Comparison of ENCODE assay signal across 24 cellular contexts in the genomic region with DNA sequence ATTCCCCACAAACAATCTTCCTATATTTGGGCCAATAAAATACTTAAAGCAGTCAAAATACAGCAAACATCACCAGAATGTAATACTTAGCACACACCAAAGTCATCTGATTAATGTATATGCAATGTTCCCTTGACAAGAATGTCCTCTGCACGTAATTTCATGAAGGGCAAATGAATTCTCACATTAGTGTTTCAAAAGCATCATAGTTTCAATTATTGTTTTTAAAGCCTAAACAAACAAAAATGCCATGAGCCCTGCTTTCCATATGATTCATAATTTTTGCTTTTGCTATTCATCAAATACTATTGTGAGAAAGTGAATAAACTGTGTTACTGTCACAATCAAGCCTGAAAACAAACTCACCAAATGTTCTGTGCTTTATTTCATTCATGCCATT.
DNase-seq lines count a peak whose midpoint lies in the region; ATAC-seq, FAIRE-seq and TF ChIP-seq lines count a peak whose summit lies in the region.
"Had no signal": no experiment of that assay in that cellular context is flagged by ENCODE, and none has a peak within 500 bp of the region (broad histone marks: within the 10 kb centered on the region; RNA-seq: fewer than 3 reads in every experiment).

No MANE protein-coding gene starts in this region.

- CTCF ChIA-PET in A549 (lab: Yijun Ruan, JAX): interaction anchor here (1.2 kb wide), 1 partner anchor 139 kb away, joined by 3 read pairs; no protein-coding TSS in a partner anchor
- CTCF ChIA-PET in mammary epithelial cell (lab: Charles Lee; ENCODE audit: low non-redundant PET): no interaction called here

- peaks cover 78% of the 10 kb centered on the region for H3K4me1 ChIP-seq in A549
- peaks cover 29% of the 10 kb centered on the region for H3K4me1 ChIP-seq in mammary epithelial cell (ENCODE audit: insufficient read depth, low read length)
- H3K4me1 ChIP-seq in kidney (ENCODE audit: control insufficient read depth in 1 of 2, insufficient read depth in 1 of 2, low read depth in 1 of 2, low read length in 2 of 2): peaks cover 6 to 11% of the 10 kb centered on the region in 2 donors

- no peak overlapping the region for H2AFZ ChIP-seq in mammary epithelial cell (ENCODE audit: low read depth, low read length)

- WGBS in A549 (ENCODE audit: missing lambda C conversion rate): 75% methylated on average over 1 of the region's 1 CpG
- 82% methylated on average over 1 of the region's 1 CpG for WGBS in mammary epithelial cell (ENCODE audit: low coverage, missing lambda C conversion rate)

- POLR2A ChIA-PET in A549 (lab: Yijun Ruan, JAX): no interaction called here

- H4K20me1 ChIP-seq in mammary epithelial cell (ENCODE audit: insufficient read depth, low read length): no peaks in the 10 kb centered on the region

- H3K79me2 ChIP-seq in mammary epithelial cell (ENCODE audit: insufficient read depth, low read length): no peaks in the 10 kb centered on the region

- FAIRE-seq in A549 (lab: Jason Lieb, UNC) (peak; percentile 73), H54 (lab: Jason Lieb, UNC) (peak; percentile 23), kidney (lab: Jason Lieb, UNC) (no peak), HTR-8/SVneo (lab: Jason Lieb, UNC) (no peak)

- no peak for TF ChIP-seq RAD21 in A549 (conservative IDR thresholded peaks at IDR 0.05 in 1 of 2, IDR thresholded peaks at IDR 0.05 in 1 of 2)

- peak overlapping the region in 1 of 2 experiments; percentile 39; a peak in 2 of 6 replicates for H3K27ac ChIP-seq in A549
- peak overlapping the region; percentile 13 for H3K27ac ChIP-seq in mammary epithelial cell (ENCODE audit: insufficient read depth, low read depth, low read length)
- peak overlapping the region; percentile 26 to 73 for H3K27ac ChIP-seq in kidney (ENCODE audit: low read depth in 2 of 2, low read length in 2 of 2)
- H3K27ac ChIP-seq: C4-2B had no signal

- ATAC-seq in A549: no peak
- ATAC-seq in GM21381 (IDR thresholded peaks at IDR 0.05; ENCODE audit: unreplicated experiment): no peak
- no peak for ATAC-seq in GM18858 (IDR thresholded peaks at IDR 0.05; ENCODE audit: unreplicated experiment)
- ATAC-seq: activated CD4-positive, CD25-positive, alpha-beta regulatory T cell treated with anti-CD3 and anti-CD28 coated beads, Interleukin-2, amount 50 U/mL, for 24 hours; esophagus mucosa; naive thymus-derived CD4-positive, alpha-beta T cell had no signal

- BruUV-seq in mammary epithelial cell (replicated peaks; lab: Mats Ljungman, UMichigan): no TSS peak

- no peaks in the 10 kb centered on the region for H3K9me3 ChIP-seq in A549
- no peaks in the 10 kb centered on the region for H3K9me3 ChIP-seq in mammary epithelial cell (replicated peaks; ENCODE audit: insufficient read depth, low read length)
- no peaks in the 10 kb centered on the region for H3K9me3 ChIP-seq in kidney (ENCODE audit: control insufficient read depth in 1 of 2, low read length in 2 of 2)

- TF ChIP-seq POLR2A in A549 (IDR thresholded peaks at IDR 0.05; ENCODE audit: low read length) (no peak), H54 (IDR thresholded peaks at IDR 0.05; ENCODE audit: low read depth, low read length) (no peak)

- H3K27me3 ChIP-seq in mammary epithelial cell (ENCODE audit: insufficient read depth, low read length): no peaks in the 10 kb centered on the region

- no peak for TF ChIP-seq EP300 in A549 (IDR thresholded peaks at IDR 0.05)

- intact Hi-C loops in mammary epithelial cell (cut with micrococcal nuclease) (no loop called here), kidney (cut with DNase I) (no loop called here)

- TF ChIP-seq CTCF in A549 (IDR thresholded peaks at IDR 0.05) (no peak), mammary epithelial cell (conservative IDR thresholded peaks at IDR 0.05 in 1 of 2, IDR thresholded peaks at IDR 0.05 in 1 of 2; ENCODE audit: extremely low read depth in 1 of 2, insufficient read depth in 1 of 2, low read depth in 1 of 2, low read length in 2 of 2) (no peak), kidney (IDR thresholded peaks at IDR 0.05; ENCODE audit: borderline replicate concordance, extremely low read depth, insufficient read depth) (no peak)

- H3K4me3 ChIP-seq in A549 (no peak overlapping the region), mammary epithelial cell (replicated peaks in 1 of 3; ENCODE audit: insufficient read depth in 1 of 3, low read depth in 2 of 3, low read length in 3 of 3) (no peak overlapping the region), kidney (ENCODE audit: low read length in 2 of 2) (no peak overlapping the region)

- no peak overlapping the region for H3K9ac ChIP-seq in mammary epithelial cell (ENCODE audit: insufficient read depth, low read length)
- no peak overlapping the region for H3K9ac ChIP-seq in kidney (ENCODE audit: low read length in 2 of 2)

- H3K4me2 ChIP-seq in A549: no peak overlapping the region; the same call in 2 of the 3 replicates
- no peak overlapping the region for H3K4me2 ChIP-seq in mammary epithelial cell (ENCODE audit: insufficient read depth, low read depth, low read length)

- dilution Hi-C loops in mammary epithelial cell (cut with HindIII; ENCODE audit: low sequenced_read_pairs): no loop called here

- H3K36me3 ChIP-seq in mammary epithelial cell (ENCODE audit: insufficient read depth, low read length) (no peaks in the 10 kb centered on the region), kidney (ENCODE audit: control insufficient read depth in 1 of 2, insufficient read depth in 2 of 2, low read length in 2 of 2) (peaks cover 2 to 6% of the 10 kb centered on the region in 2 donors)

- in situ Hi-C loops in mammary epithelial cell (cut with MboI; ENCODE audit: low sequenced_read_pairs in 2 of 2): no loop called here

- DNase-seq in A549 (ENCODE audit: low read depth in 1 of 2, low spot score in 1 of 2) (no peak), H54 (ENCODE audit: insufficient read length, low spot score) (no peak), mammary epithelial cell (no peak), kidney (no peak), HTR-8/SVneo (ENCODE audit: insufficient read length, low spot score) (no peak), inferior parietal cortex (ENCODE audit: extremely low spot score) (no peak)
- DNase-seq: ACHN; activated naive CD4-positive, alpha-beta T cell treated with Interleukin-2 at 50 U/mL for 16 hours; activated T-cell treated with anti-CD3 and anti-CD28 coated beads, Interleukin-2, amount 50 U/mL, for 1 hour; amygdala; KG1; left cardiac atrium; naive thymus-derived CD4-positive, alpha-beta T cell; NCI-H1930; NCI-H226; NCI-H82; right cardiac atrium; SHP77 treated with DMSO at 0.1 percent for 48 hours; stimulated activated CD4-positive, alpha-beta T cell treated with anti-CD3 and anti-CD28 coated beads, Interleukin-15, amount 100 ng/mL, for 24 hours had no signal

TF ChIP-seq in A549, 52 proteins besides CTCF, POLR2A, EP300 and RAD21 (continues in another document):
- no peak for TF ChIP-seq NFE2L2 (conservative IDR thresholded peaks at IDR 0.05; ENCODE audit: low read length)
- no peak for TF ChIP-seq HMGXB4 (CRISPR knock-in tag; IDR thresholded peaks at IDR 0.05; ENCODE audit: borderline replicate concordance)
- no peak for TF ChIP-seq JUN (IDR thresholded peaks at IDR 0.05)
- TF ChIP-seq SREBF2 (IDR thresholded peaks at IDR 0.05): no peak
- no peak for TF ChIP-seq POLR2AphosphoS2 (conservative IDR thresholded peaks at IDR 0.05; ENCODE audit: low read length)
- no peak for TF ChIP-seq USF2 (IDR thresholded peaks at IDR 0.05)
- no peak for TF ChIP-seq TFCP2L1 (CRISPR knock-in tag; IDR thresholded peaks at IDR 0.05)
- no peak for TF ChIP-seq CEBPB (IDR thresholded peaks at IDR 0.05)
- no peak for TF ChIP-seq RFX5 (IDR thresholded peaks at IDR 0.05)
- TF ChIP-seq BHLHE40 (IDR thresholded peaks at IDR 0.05; ENCODE audit: low read depth, low read length): no peak
- TF ChIP-seq FOSL2 (IDR thresholded peaks at IDR 0.05): no peak
- TF ChIP-seq FOSL2 (CRISPR knock-in tag; IDR thresholded peaks at IDR 0.05): no peak
- no peak for TF ChIP-seq FOSB (CRISPR knock-in tag; IDR thresholded peaks at IDR 0.05)
- no peak for TF ChIP-seq JUNB (IDR thresholded peaks at IDR 0.05)
- no peak for TF ChIP-seq KDM1A (IDR thresholded peaks at IDR 0.05; ENCODE audit: low read depth)
- no peak for TF ChIP-seq CBX8 (IDR thresholded peaks at IDR 0.05)
- no peak for TF ChIP-seq ZC3H11A (IDR thresholded peaks at IDR 0.05)
- TF ChIP-seq, protein P1, sequence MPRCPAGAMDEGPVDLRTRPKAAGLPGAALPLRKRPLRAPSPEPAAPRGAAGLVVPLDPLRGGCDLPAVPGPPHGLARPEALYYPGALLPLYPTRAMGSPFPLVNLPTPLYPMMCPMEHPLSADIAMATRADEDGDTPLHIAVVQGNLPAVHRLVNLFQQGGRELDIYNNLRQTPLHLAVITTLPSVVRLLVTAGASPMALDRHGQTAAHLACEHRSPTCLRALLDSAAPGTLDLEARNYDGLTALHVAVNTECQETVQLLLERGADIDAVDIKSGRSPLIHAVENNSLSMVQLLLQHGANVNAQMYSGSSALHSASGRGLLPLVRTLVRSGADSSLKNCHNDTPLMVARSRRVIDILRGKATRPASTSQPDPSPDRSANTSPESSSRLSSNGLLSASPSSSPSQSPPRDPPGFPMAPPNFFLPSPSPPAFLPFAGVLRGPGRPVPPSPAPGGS (IDR thresholded peaks at IDR 0.05): no peak
- no peak for TF ChIP-seq SMC3 (IDR thresholded peaks at IDR 0.05)
- TF ChIP-seq ZSCAN20 (CRISPR knock-in tag; IDR thresholded peaks at IDR 0.05): no peak
